Comparison of ENCODE assay signal across 8 cellular contexts in the genomic region with DNA sequence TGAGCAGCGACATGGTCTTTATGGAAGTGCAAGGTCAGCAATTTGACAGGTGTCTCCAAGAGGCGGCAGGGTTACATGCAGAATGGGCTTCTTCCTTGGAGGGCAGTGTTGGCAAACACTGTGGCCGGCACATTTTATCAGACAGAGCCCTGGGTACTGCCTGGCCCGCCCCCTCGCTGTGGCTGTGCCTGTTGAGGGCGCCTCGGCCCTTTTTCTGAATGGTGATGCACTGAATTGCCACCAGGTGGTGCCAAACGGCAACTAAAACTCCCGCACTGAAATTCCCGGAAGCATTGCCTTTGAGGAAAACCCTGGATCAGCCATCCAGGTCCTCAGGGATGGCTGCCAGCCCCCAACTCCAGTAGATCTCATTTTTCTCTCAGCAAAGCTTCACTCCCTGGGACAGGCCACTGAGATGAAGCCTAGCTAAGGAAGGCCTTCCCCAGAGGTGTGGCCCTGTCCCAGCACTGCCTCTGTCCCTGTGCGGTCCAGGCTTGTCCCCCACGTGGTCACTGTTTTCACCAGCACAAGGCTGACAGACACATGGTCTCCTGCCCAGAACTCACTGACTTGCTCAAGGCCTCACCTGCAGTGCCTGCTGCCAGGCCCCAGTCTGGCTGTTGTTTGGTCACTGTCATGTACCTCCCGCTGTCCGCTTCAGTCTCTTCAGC.
DNase-seq lines count a peak whose midpoint lies in the region; ATAC-seq and TF ChIP-seq lines count a peak whose summit lies in the region.

No MANE protein-coding gene starts in this region.

- peak; percentile 86 for TF ChIP-seq CTCF in BJ (IDR thresholded peaks at IDR 0.05; ENCODE audit: insufficient read depth, low read depth, low read length)
- TF ChIP-seq CTCF in left ventricle myocardium inferior (IDR thresholded peaks at IDR 0.05; ENCODE audit: borderline replicate concordance) = peak; percentile 96

- intact Hi-C loops in left ventricle myocardium inferior (cut with micrococcal nuclease) = loop anchor here (10.0 kb wide), 2 partner anchors 89 to 119 kb away; no protein-coding TSS in a partner anchor

- H3K27me3 ChIP-seq in BJ (ENCODE audit: control insufficient read depth, insufficient read depth, low read length) (no peaks in the 10 kb centered on the region), left ventricle myocardium inferior (ENCODE audit: low read depth) (no peaks in the 10 kb centered on the region)

- DNase-seq in BJ (ENCODE audit: low read depth) = no peak
- peak; percentile 39 for DNase-seq in MV-4-11 (lab: John Stamatoyannopoulos, UW)
- peak; percentile 3 for DNase-seq in SKM-1 (lab: John Stamatoyannopoulos, UW; ENCODE audit: unreplicated experiment)
- peak in 56 of 58 donors; percentile 23 to 85 (median 61) for DNase-seq in anterior cingulate cortex (lab: John Stamatoyannopoulos, UW)
- peak; percentile 65 for DNase-seq in left ventricle myocardium inferior
- peak; percentile 92 for DNase-seq in retina
- no peak for DNase-seq in putamen (ENCODE audit: low spot score)

- peaks cover 50% of the 10 kb centered on the region for H3K4me1 ChIP-seq in left ventricle myocardium inferior

- no peaks in the 10 kb centered on the region for H3K9me3 ChIP-seq in left ventricle myocardium inferior (replicated peaks)

- peak; percentile 61 for ATAC-seq in GM19452 (IDR thresholded peaks at IDR 0.05; ENCODE audit: unreplicated experiment)

- POLR2A ChIA-PET in BJ (lab: Charles Lee) = no interaction called here

- peak overlapping the region; percentile 54 for H3K27ac ChIP-seq in left ventricle myocardium inferior (replicated peaks)

- H3K4me3 ChIP-seq in BJ (ENCODE audit: low read depth, low read length) (no peak overlapping the region), left ventricle myocardium inferior (no peak overlapping the region)

- H3K36me3 ChIP-seq in BJ (ENCODE audit: control insufficient read depth, insufficient read depth, low read length) (peaks cover 39% of the 10 kb centered on the region), left ventricle myocardium inferior (peaks cover 55% of the 10 kb centered on the region)

- CTCF ChIA-PET in BJ (lab: Yijun Ruan, JAX) = interaction anchor here (0.7 to 2.6 kb wide), 5 partner anchors 9 to 95 kb away, joined by 3 to 11 read pairs (median 4); no protein-coding TSS in a partner anchor

Comparison
In these comparisons a context has a peak if more than half of its experiments do, and no peak if none do; other contexts are left out.
1. DNase-seq: peak in MV-4-11 (single experiment), SKM-1 (single experiment), anterior cingulate cortex (56 of 58), left ventricle myocardium inferior (single experiment) and retina (single experiment); none in BJ (single experiment) and putamen (single experiment).